ENCODE assay signal across 21 cellular contexts in the genomic region with DNA sequence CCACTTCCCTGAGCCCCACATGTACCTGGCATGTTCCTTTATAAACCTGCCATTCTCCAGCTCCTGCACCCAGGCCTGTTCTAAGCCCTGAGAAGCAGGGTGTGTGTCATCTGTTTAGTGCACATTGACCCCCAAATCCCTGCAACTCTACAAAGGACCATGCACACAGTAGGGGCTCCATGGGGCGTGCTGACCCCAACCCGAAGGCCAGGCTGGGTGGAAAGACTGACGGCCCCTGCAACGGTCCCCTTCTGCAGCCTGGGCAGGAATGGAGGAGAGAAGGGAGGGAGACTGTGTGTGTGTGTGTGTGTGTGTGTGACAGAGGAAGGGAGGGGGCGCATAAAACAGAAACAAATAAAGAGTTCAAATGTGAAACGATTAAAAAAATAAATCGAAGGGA. TPM values are rescaled to one million over a fixed set of nuclear protein-coding genes. Genes with fewer than 3 reads are reported as not detected.
"Had no signal": no experiment of that assay in that cellular context is flagged by ENCODE, and none has a peak within 500 bp of the region (broad histone marks: within the 10 kb centered on the region; RNA-seq: fewer than 3 reads in every experiment).

No MANE protein-coding gene starts in this region.

RNA-seq across cellular contexts. Expression of a gene that starts 32.0 kb away (rescaled TPM):
- total RNA-seq: activated naive CD4-positive, alpha-beta T cell treated with anti-CD3 and anti-CD28 coated beads for 36 hours; activated naive CD4-positive, alpha-beta T cell treated with anti-CD3 and anti-CD28 coated beads, Interleukin-2, amount 50 U/mL, for 72 hours; activated naive CD8-positive, alpha-beta T cell treated with anti-CD3 and anti-CD28 coated beads for 36 hours; activated naive CD8-positive, alpha-beta T cell treated with anti-CD3 and anti-CD28 coated beads, Interleukin-2, amount 10 ng/mL, durations not matched to agents 7 days and 5 days; activated T-cell treated with anti-CD3 and anti-CD28 coated beads, Interleukin-2, amount 50 U/mL, for 4 hours; activated T-cell treated with anti-CD3 and anti-CD28 coated beads, Interleukin-2, amount 50 U/mL, for 72 hours; activated T-helper 1 cell treated with anti-CD3 and anti-CD28 coated beads, Interleukin-12 subunit alpha, Interleukin-12 subunit beta, Interleukin-2, Interleukin-4 antibody, amounts not matched to agents 30 ng/mL and 10 ng/mL and 1 ng/mL, durations not matched to agents 14 hours and 24 hours and 36 hours; activated T-helper 17 cell treated with anti-CD3 and anti-CD28 coated beads, Interleukin-2, amount 50 U/mL, for 72 hours; activated T-helper 2 cell treated with anti-CD3 and anti-CD28 coated beads, Interferon-gamma antibody, Interleukin-2, Interleukin-4, amounts not matched to agents 10 μg/mL and 5 μg/mL and 100 μg/mL, durations not matched to agents 14 hours and 24 hours and 36 hours; adrenal gland; aorta; ascending aorta; astrocyte; body of pancreas; breast epithelium; bronchial epithelial cell; cardiac muscle cell; cardiac septum; cerebellum; chondrocyte had no signal
- polyA plus RNA-seq: adipose tissue, aorta, cardiac muscle cell had no signal
